Comparison of ENCODE assay signal across 10 cellular contexts in genomic region chr20:51412333-51412761, GRCh38.
DNase-seq lines count a peak whose midpoint lies in the region; ATAC-seq and TF ChIP-seq lines count a peak whose summit lies in the region.
"Had no signal": no experiment of that assay in that cellular context is flagged by ENCODE, and none has a peak within 500 bp of the region (broad histone marks: within the 10 kb centered on the region; RNA-seq: fewer than 3 reads in every experiment).

No MANE protein-coding gene starts in this region.

- DNase-seq in CD8-positive, alpha-beta T cell, result no peak
- DNase-seq in RWPE2 (ENCODE audit: low spot score) (peak; percentile 76), fibroblast of villous mesenchyme (ENCODE audit: low read depth) (peak; percentile 30), trophoblast cell (no peak), HT-29 (ENCODE audit: low spot score) (no peak), NCI-H524 (lab: John Stamatoyannopoulos, UW) (no peak), GDM1 (lab: John Stamatoyannopoulos, UW) (no peak)

- no peaks in the 10 kb centered on the region for H3K9me3 Mint-ChIP-seq in CD8-positive, alpha-beta T cell
- H3K9me3 Mint-ChIP-seq: IgD-negative memory B cell had no signal

- H3K4me2 ChIP-seq in trophoblast cell (ENCODE audit: low read length), result no peak overlapping the region

- no peak for ATAC-seq in CD8-positive, alpha-beta T cell
- ATAC-seq in RWPE2 (ENCODE audit: low read depth) (peak; percentile 26; the same call in 2 of the 3 replicates), HG03432 (IDR thresholded peaks at IDR 0.05; ENCODE audit: unreplicated experiment) (no peak)

- POLR2A ChIA-PET in CD8-positive, alpha-beta T cell (lab: Charles Lee), result interaction anchor here (1.0 kb wide), 1 partner anchor 121 kb away, joined by 3 read pairs; no protein-coding TSS in a partner anchor

- no peak overlapping the region for H3K4me3 ChIP-seq in CD8-positive, alpha-beta T cell (ENCODE audit: low read depth, low read length)
- H3K4me3 ChIP-seq in RWPE2 (ENCODE audit: severe bottlenecking) (no peak overlapping the region), fibroblast of villous mesenchyme (ENCODE audit: low read depth, low read length) (no peak overlapping the region), trophoblast cell (ENCODE audit: low read depth, low read length) (no peak overlapping the region)
- H3K4me3 ChIP-seq: lung had no signal

- intact Hi-C loops in CD8-positive, alpha-beta T cell (cut with DNase I, micrococcal nuclease), result no loop called here

- no peaks in the 10 kb centered on the region for H3K9me3 ChIP-seq in CD8-positive, alpha-beta T cell (ENCODE audit: low read length)
- H3K9me3 ChIP-seq in RWPE2 (ENCODE audit: severe bottlenecking) (no peaks in the 10 kb centered on the region), trophoblast cell (ENCODE audit: insufficient read depth, low read depth, low read length) (peaks cover 2% of the 10 kb centered on the region)

- H3K23ac ChIP-seq in trophoblast cell (ENCODE audit: low read length), result no peak overlapping the region

- peak overlapping the region; percentile 45 for H4K12ac ChIP-seq in trophoblast cell (ENCODE audit: low read depth, low read length)

- peaks cover 25% of the 10 kb centered on the region for H3K4me1 ChIP-seq in CD8-positive, alpha-beta T cell (ENCODE audit: insufficient read depth, low read length)
- H3K4me1 ChIP-seq in RWPE2 (ENCODE audit: insufficient read depth, poor library complexity, severe bottlenecking), result no peaks in the 10 kb centered on the region
- peaks cover 22 to 26% of the 10 kb centered on the region in 2 experiments for H3K4me1 ChIP-seq in trophoblast cell (ENCODE audit: control insufficient read depth in 1 of 2, insufficient read depth in 2 of 2, low read length in 2 of 2)

- H4K8ac ChIP-seq in trophoblast cell (ENCODE audit: low read depth, low read length), result peak overlapping the region; percentile 62

- peak overlapping the region; percentile 58 for H3K14ac ChIP-seq in trophoblast cell (ENCODE audit: low read length)

- peak overlapping the region; percentile 7 for H2BK5ac ChIP-seq in trophoblast cell (ENCODE audit: low read depth, low read length, poor library complexity)

- H3K18ac ChIP-seq in trophoblast cell (ENCODE audit: low read length), result peak overlapping the region; percentile 42

- no peak overlapping the region for H3K9ac ChIP-seq in trophoblast cell (ENCODE audit: low read length)

- H2BK120ac ChIP-seq in trophoblast cell (ENCODE audit: insufficient read depth, low read length, poor library complexity), result peak overlapping the region; percentile 39

- H2AFZ ChIP-seq in trophoblast cell (ENCODE audit: insufficient read depth, low read length, poor library complexity), result peak overlapping the region; percentile 8

- H3K4me1 Mint-ChIP-seq in CD8-positive, alpha-beta T cell (ENCODE audit: low read depth), result peaks cover 55% of the 10 kb centered on the region

- no peaks in the 10 kb centered on the region for H3K27me3 Mint-ChIP-seq in CD8-positive, alpha-beta T cell (ENCODE audit: low read depth)
- H3K27me3 Mint-ChIP-seq: IgD-negative memory B cell had no signal

- peak overlapping the region; percentile 75 for H3K27ac Mint-ChIP-seq in CD8-positive, alpha-beta T cell

- peak overlapping the region; percentile 88 for H4K91ac ChIP-seq in trophoblast cell (ENCODE audit: low read depth, low read length)

- no peak for TF ChIP-seq CTCF in CD8-positive, alpha-beta T cell (IDR thresholded peaks at IDR 0.05)
- TF ChIP-seq CTCF in RWPE2 (IDR thresholded peaks at IDR 0.05; ENCODE audit: poor library complexity, severe bottlenecking) (no peak), fibroblast of villous mesenchyme (IDR thresholded peaks at IDR 0.05; ENCODE audit: insufficient read depth, low read depth, low read length) (no peak)

- H3K79me2 ChIP-seq in trophoblast cell (ENCODE audit: control insufficient read depth, insufficient read depth, low read length, poor library complexity), result peaks cover 2% of the 10 kb centered on the region

- H2BK12ac ChIP-seq in trophoblast cell (ENCODE audit: low read length), result peak overlapping the region; percentile 78

- peaks cover 64% of the 10 kb centered on the region for H3K36me3 Mint-ChIP-seq in CD8-positive, alpha-beta T cell
- H3K36me3 Mint-ChIP-seq: IgD-negative memory B cell had no signal

- H3K27me3 ChIP-seq in CD8-positive, alpha-beta T cell (ENCODE audit: insufficient read depth, low read length), result no peaks in the 10 kb centered on the region
- H3K27me3 ChIP-seq in RWPE2 (ENCODE audit: insufficient read depth, poor library complexity, severe bottlenecking), result no peaks in the 10 kb centered on the region
- H3K27me3 ChIP-seq in trophoblast cell (ENCODE audit: insufficient read depth, low read length), result no peaks in the 10 kb centered on the region

- no CpG with 5 or more reads among the region's 10 CpGs for WGBS in trophoblast cell (ENCODE audit: extremely low coverage, insufficient coverage, insufficient read length)

- H2AK5ac ChIP-seq in trophoblast cell (ENCODE audit: low read length), result peak overlapping the region; percentile 37

- CTCF ChIA-PET in CD8-positive, alpha-beta T cell (lab: Charles Lee), result interaction anchor here (1.3 to 2.7 kb wide), 5 partner anchors 11 to 184 kb away, joined by 4 to 9 read pairs (median 5); partner anchors contain the start of gene NFATC2

- H3K4ac ChIP-seq in trophoblast cell (ENCODE audit: low read depth, low read length), result peak overlapping the region; percentile 56

- H3K4me3 Mint-ChIP-seq in CD8-positive, alpha-beta T cell, result no peak overlapping the region

- peaks cover 32% of the 10 kb centered on the region for H3K79me1 ChIP-seq in trophoblast cell (ENCODE audit: low read length)

- H3K27ac ChIP-seq in CD8-positive, alpha-beta T cell (ENCODE audit: low read depth, low read length), result no peak overlapping the region
- H3K27ac ChIP-seq in RWPE2 (ENCODE audit: poor library complexity, severe bottlenecking), result no peak overlapping the region
- peak overlapping the region; percentile 82 for H3K27ac ChIP-seq in trophoblast cell (ENCODE audit: low read depth, low read length)

- H3K36me3 ChIP-seq in CD8-positive, alpha-beta T cell (ENCODE audit: insufficient read depth, low read length), result peaks cover 11% of the 10 kb centered on the region
- no peaks in the 10 kb centered on the region for H3K36me3 ChIP-seq in RWPE2 (ENCODE audit: low read depth)
- H3K36me3 ChIP-seq in trophoblast cell (ENCODE audit: control insufficient read depth in 1 of 2, insufficient read depth in 2 of 2, low read length in 2 of 2), result peaks cover 2% of the 10 kb centered on the region in 2 experiments

Comparison
In these comparisons a context has a peak if more than half of its experiments do, and no peak if none do; other contexts are left out.
1. DNase-seq: peak in RWPE2 (single experiment) and fibroblast of villous mesenchyme (single experiment); none in CD8-positive, alpha-beta T cell (0 of 7), trophoblast cell (0 of 2), HT-29 (single experiment), NCI-H524 (0 of 2) and GDM1 (single experiment).